1 cellular context compared by ENCODE assay signal in genomic region chr11:119706887-119707286, GRCh38.
TF ChIP-seq lines count a peak whose summit lies in the region.

No MANE protein-coding gene starts in this region.

TF ChIP-seq in WTC11, 78 proteins besides CTCF, POLR2A, EP300 and RAD21 (continued from another document):
- no peak for TF ChIP-seq ZNF532 (CRISPR knock-in tag; IDR thresholded peaks at IDR 0.05; ENCODE audit: borderline replicate concordance)
- TF ChIP-seq ZNF219 (CRISPR knock-in tag; IDR thresholded peaks at IDR 0.05; ENCODE audit: borderline replicate concordance): no peak
- no peak for TF ChIP-seq ARID4B (CRISPR knock-in tag; IDR thresholded peaks at IDR 0.05; ENCODE audit: borderline replicate concordance)
- no peak for TF ChIP-seq ZNF512 (CRISPR knock-in tag; IDR thresholded peaks at IDR 0.05; ENCODE audit: borderline replicate concordance)
- no peak for TF ChIP-seq SMAD3 (CRISPR knock-in tag; IDR thresholded peaks at IDR 0.05; ENCODE audit: borderline replicate concordance)
- TF ChIP-seq IRF2 (CRISPR knock-in tag; IDR thresholded peaks at IDR 0.05; ENCODE audit: borderline replicate concordance, low read depth): no peak
- no peak for TF ChIP-seq PRRX2 (CRISPR knock-in tag; IDR thresholded peaks at IDR 0.05)
- no peak for TF ChIP-seq IRF1 (CRISPR knock-in tag; IDR thresholded peaks at IDR 0.05)
- no peak for TF ChIP-seq NR1H2 (CRISPR knock-in tag; IDR thresholded peaks at IDR 0.05)
- TF ChIP-seq JUN (CRISPR knock-in tag; IDR thresholded peaks at IDR 0.05): no peak
- TF ChIP-seq ATF1 (CRISPR knock-in tag; IDR thresholded peaks at IDR 0.05): no peak
- no peak for TF ChIP-seq HMGA2 (CRISPR knock-in tag; IDR thresholded peaks at IDR 0.05)
- no peak for TF ChIP-seq CDX4 (CRISPR knock-in tag; IDR thresholded peaks at IDR 0.05; ENCODE audit: borderline replicate concordance)
- TF ChIP-seq ZNF317 (CRISPR knock-in tag; IDR thresholded peaks at IDR 0.05; ENCODE audit: borderline replicate concordance, low read depth): no peak
- no peak for TF ChIP-seq PRDM15 (CRISPR knock-in tag; IDR thresholded peaks at IDR 0.05)
- no peak for TF ChIP-seq ELF4 (CRISPR knock-in tag; IDR thresholded peaks at IDR 0.05; ENCODE audit: low read depth)
